1 cellular context compared by ENCODE assay signal in genomic region chr12:57632898-57633825, GRCh38.
TF ChIP-seq lines count a peak whose summit lies in the region.

Gene B4GALNT1, minus strand, starts transcription at chr12:57633201. Its CDS starts 1,069 bp downstream, at chr12:57632132.

TF ChIP-seq in HepG2, 621 proteins besides CTCF, POLR2A, EP300 and RAD21 (continued from another document and continues in another):
- TF ChIP-seq ZBTB10 (CRISPR knock-in tag; IDR thresholded peaks at IDR 0.05; ENCODE audit: borderline replicate concordance) (0 out of 2 replicates have a peak, but pooled peaks have one; percentile 31), ZSCAN25 (CRISPR knock-in tag; IDR thresholded peaks at IDR 0.05) (peak; percentile 50; the same call in 1 of the 2 replicates), ZBTB20 (CRISPR knock-in tag; IDR thresholded peaks at IDR 0.05; ENCODE audit: borderline replicate concordance, low read depth) (0 out of 2 replicates have a peak, but pooled peaks have one; percentile 12), ZNF331 (CRISPR knock-in tag; IDR thresholded peaks at IDR 0.05) (peak; percentile 79), ZNF883 (CRISPR knock-in tag; IDR thresholded peaks at IDR 0.05; ENCODE audit: not compliant biosample characterization) (peak; percentile 60), NCOA1 (CRISPR knock-in tag; IDR thresholded peaks at IDR 0.05) (peak; percentile 75; the same call in 1 of the 2 replicates), NKX3-1 (CRISPR knock-in tag; IDR thresholded peaks at IDR 0.05) (peak; percentile 65; the same call in 1 of the 2 replicates), ATF4 (CRISPR knock-in tag; IDR thresholded peaks at IDR 0.05) (no peak), RXRA (CRISPR knock-in tag; IDR thresholded peaks at IDR 0.05) (peak; percentile 57; the same call in 1 of the 2 replicates), KDM5B (CRISPR knock-in tag; IDR thresholded peaks at IDR 0.05; ENCODE audit: borderline replicate concordance) (peak; percentile 67; the same call in 1 of the 2 replicates), ZBTB42 (CRISPR knock-in tag; IDR thresholded peaks at IDR 0.05) (0 out of 2 replicates have a peak, but pooled peaks have one; percentile 61), ZNF441 (CRISPR knock-in tag; IDR thresholded peaks at IDR 0.05; ENCODE audit: borderline replicate concordance) (peak; percentile 95), ZFP90 (CRISPR knock-in tag; IDR thresholded peaks at IDR 0.05; ENCODE audit: borderline replicate concordance) (peak; percentile 48; the same call in 1 of the 2 replicates), THAP9 (CRISPR knock-in tag; IDR thresholded peaks at IDR 0.05; ENCODE audit: borderline replicate concordance) (peak; percentile 27; the same call in 1 of the 2 replicates), XRCC5 (optimal IDR thresholded peaks at IDR 0.05; ENCODE audit: low read length) (peak; percentile 89), ATF7-NPFF (CRISPR knock-in tag; IDR thresholded peaks at IDR 0.05; ENCODE audit: low read depth) (peak; percentile 80; the same call in 1 of the 2 replicates), TRAFD1 (CRISPR knock-in tag; IDR thresholded peaks at IDR 0.05; ENCODE audit: borderline replicate concordance) (no peak), ZNF24 (IDR thresholded peaks at IDR 0.05) (0 out of 2 replicates have a peak, but pooled peaks have one; percentile 19), TBX2 (CRISPR knock-in tag; IDR thresholded peaks at IDR 0.05; ENCODE audit: borderline replicate concordance) (peak; percentile 63; the same call in 1 of the 2 replicates), KLF16 (CRISPR knock-in tag; IDR thresholded peaks at IDR 0.05) (peak in 1 of 2 experiments; percentile 56; a peak in 1 of 4 replicates), ZBTB3 (CRISPR knock-in tag; IDR thresholded peaks at IDR 0.05; ENCODE audit: borderline replicate concordance, low read depth) (no peak), ZNF709 (CRISPR knock-in tag; IDR thresholded peaks at IDR 0.05) (peak; percentile 83), ZC3H13 (CRISPR knock-in tag; IDR thresholded peaks at IDR 0.05) (peak; percentile 82; the same call in 1 of the 2 replicates), ZNF556 (CRISPR knock-in tag; IDR thresholded peaks at IDR 0.05; ENCODE audit: borderline replicate concordance) (peak; percentile 73; the same call in 1 of the 2 replicates), AHR (CRISPR knock-in tag; IDR thresholded peaks at IDR 0.05) (no peak), MBD4 (IDR thresholded peaks at IDR 0.05; ENCODE audit: borderline replicate concordance, low read length) (no peak), STAG1 (CRISPR knock-in tag; IDR thresholded peaks at IDR 0.05) (peak; percentile 75), GABPB1 (CRISPR knock-in tag; IDR thresholded peaks at IDR 0.05) (peak; percentile 53; the same call in 1 of the 2 replicates), NFAT5 (CRISPR knock-in tag; IDR thresholded peaks at IDR 0.05) (0 out of 2 replicates have a peak, but pooled peaks have one; percentile 58), AGO1 (IDR thresholded peaks at IDR 0.05; ENCODE audit: low read depth, low read length, poor library complexity, severe bottlenecking) (no peak), SIN3B (IDR thresholded peaks at IDR 0.05; ENCODE audit: low read length) (no peak), ZFP41 (CRISPR knock-in tag; IDR thresholded peaks at IDR 0.05; ENCODE audit: borderline replicate concordance) (peak; percentile 64; the same call in 1 of the 2 replicates), TCF12 (IDR thresholded peaks at IDR 0.05) (no peak), TCF12 (CRISPR knock-in tag; IDR thresholded peaks at IDR 0.05) (no peak), IKZF5 (CRISPR knock-in tag; IDR thresholded peaks at IDR 0.05) (peak; percentile 42; the same call in 1 of the 2 replicates), ZNF768 (CRISPR knock-in tag; IDR thresholded peaks at IDR 0.05) (peak; percentile 55; the same call in 1 of the 2 replicates), ZNF543 (CRISPR knock-in tag; IDR thresholded peaks at IDR 0.05) (0 out of 2 replicates have a peak, but pooled peaks have one; percentile 75), ZNF776 (CRISPR knock-in tag; IDR thresholded peaks at IDR 0.05) (0 out of 2 replicates have a peak, but pooled peaks have one; percentile 58), ASH2L (IDR thresholded peaks at IDR 0.05; ENCODE audit: insufficient read length, low read depth, low read length) (peak; percentile 41)
- TF ChIP-seq, protein P1, sequence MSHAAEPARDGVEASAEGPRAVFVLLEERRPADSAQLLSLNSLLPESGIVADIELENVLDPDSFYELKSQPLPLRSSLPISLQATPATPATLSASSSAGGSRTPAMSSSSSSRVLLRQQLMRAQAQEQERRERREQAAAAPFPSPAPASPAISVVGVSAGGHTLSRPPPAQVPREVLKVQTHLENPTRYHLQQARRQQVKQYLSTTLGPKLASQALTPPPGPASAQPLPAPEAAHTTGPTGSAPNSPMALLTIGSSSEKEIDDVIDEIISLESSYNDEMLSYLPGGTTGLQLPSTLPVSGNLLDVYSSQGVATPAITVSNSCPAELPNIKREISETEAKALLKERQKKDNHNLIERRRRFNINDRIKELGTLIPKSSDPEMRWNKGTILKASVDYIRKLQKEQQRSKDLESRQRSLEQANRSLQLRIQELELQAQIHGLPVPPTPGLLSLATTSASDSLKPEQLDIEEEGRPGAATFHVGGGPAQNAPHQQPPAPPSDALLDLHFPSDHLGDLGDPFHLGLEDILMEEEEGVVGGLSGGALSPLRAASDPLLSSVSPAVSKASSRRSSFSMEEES (CRISPR knock-in tag; IDR thresholded peaks at IDR 0.05), result 0 out of 2 replicates have a peak, but pooled peaks have one; percentile 22
- TF ChIP-seq, protein P2, sequence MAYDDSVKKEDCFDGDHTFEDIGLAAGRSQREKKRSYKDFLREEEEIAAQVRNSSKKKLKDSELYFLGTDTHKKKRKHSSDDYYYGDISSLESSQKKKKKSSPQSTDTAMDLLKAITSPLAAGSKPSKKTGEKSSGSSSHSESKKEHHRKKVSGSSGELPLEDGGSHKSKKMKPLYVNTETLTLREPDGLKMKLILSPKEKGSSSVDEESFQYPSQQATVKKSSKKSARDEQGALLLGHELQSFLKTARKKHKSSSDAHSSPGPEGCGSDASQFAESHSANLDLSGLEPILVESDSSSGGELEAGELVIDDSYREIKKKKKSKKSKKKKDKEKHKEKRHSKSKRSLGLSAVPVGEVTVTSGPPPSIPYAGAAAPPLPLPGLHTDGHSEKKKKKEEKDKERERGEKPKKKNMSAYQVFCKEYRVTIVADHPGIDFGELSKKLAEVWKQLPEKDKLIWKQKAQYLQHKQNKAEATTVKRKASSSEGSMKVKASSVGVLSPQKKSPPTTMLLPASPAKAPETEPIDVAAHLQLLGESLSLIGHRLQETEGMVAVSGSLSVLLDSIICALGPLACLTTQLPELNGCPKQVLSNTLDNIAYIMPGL (CRISPR knock-in tag; IDR thresholded peaks at IDR 0.05; ENCODE audit: borderline replicate concordance in 1 of 2, low read depth in 1 of 2), result peak; percentile 92 to 98
